Comparison of ENCODE assay signal across 8 cellular contexts in genomic region chr20:31723282-31724078, GRCh38. TPM values are rescaled to one million over a fixed set of nuclear protein-coding genes. Genes with fewer than 3 reads are reported as not detected.
DNase-seq lines count a peak whose midpoint lies in the region; ATAC-seq and TF ChIP-seq lines count a peak whose summit lies in the region.

No MANE protein-coding gene starts in this region.

- H3K36me3 ChIP-seq in SU-DHL-6 (ENCODE audit: low read length) (no peaks in the 10 kb centered on the region), adipocyte (ENCODE audit: control insufficient read depth, insufficient read depth, low read length, severe bottlenecking) (peaks cover 15% of the 10 kb centered on the region), heart left ventricle (peaks cover 0 to 26% (median 6%) of the 10 kb centered on the region in 9 donors), upper lobe of right lung (peaks cover 13% of the 10 kb centered on the region)

- DNase-seq in NCI-H128 (lab: John Stamatoyannopoulos, UW; ENCODE audit: unreplicated experiment) (peak; percentile 96), adipocyte (ENCODE audit: low read depth) (peak; percentile 98), heart left ventricle (peak; percentile 98 to 100 (median 99)), posterior vena cava (ENCODE audit: low spot score) (peak; percentile 99), upper lobe of right lung (peak; percentile 99)

- H3K4me1 ChIP-seq in adipocyte (ENCODE audit: control insufficient read depth, insufficient read depth, low read length) (peaks cover 32% of the 10 kb centered on the region), heart left ventricle (peaks cover 4 to 44% (median 20%) of the 10 kb centered on the region in 12 donors), upper lobe of right lung (peaks cover 19% of the 10 kb centered on the region)

- H3K9me3 ChIP-seq in SU-DHL-6 (ENCODE audit: insufficient read depth, low read length) (no peaks in the 10 kb centered on the region), adipocyte (ENCODE audit: control insufficient read depth, low read length) (no peaks in the 10 kb centered on the region), heart left ventricle (no peaks in the 10 kb centered on the region), upper lobe of right lung (no peaks in the 10 kb centered on the region)

- H3K27me3 ChIP-seq in SU-DHL-6 (ENCODE audit: low read length) (no peaks in the 10 kb centered on the region), adipocyte (replicated peaks; ENCODE audit: control insufficient read depth, insufficient read depth, low read length) (no peaks in the 10 kb centered on the region), heart left ventricle (no peaks in the 10 kb centered on the region), upper lobe of right lung (no peaks in the 10 kb centered on the region)

- peak overlapping the region; percentile 81 for H3K9ac ChIP-seq in SU-DHL-6 (ENCODE audit: low read length)
- H3K9ac ChIP-seq in adipocyte (ENCODE audit: low read length) = peak overlapping the region; percentile 98

- H2AFZ ChIP-seq in SU-DHL-6 (ENCODE audit: low read depth, low read length, severe bottlenecking) = peak overlapping the region; percentile 18

- H3K4me3 ChIP-seq in GM12875 (ENCODE audit: low read depth, low read length) (peak overlapping the region; percentile 64), SU-DHL-6 (ENCODE audit: insufficient read depth, low read length, poor library complexity, severe bottlenecking) (peak overlapping the region; percentile 70), adipocyte (ENCODE audit: low read length) (peak overlapping the region; percentile 83), heart left ventricle (peak overlapping the region; percentile 52 to 93 (median 82)), upper lobe of right lung (peak overlapping the region; percentile 84)

- 0 to 1% (median 0%) methylated on average over 44 to 81 of the region's 81 CpGs for WGBS in heart left ventricle, 4 donors

- H3K27ac ChIP-seq in SU-DHL-6 (ENCODE audit: low read depth, low read length) (peak overlapping the region; percentile 89), heart left ventricle (peak overlapping the region; percentile 93 to 100 (median 99)), upper lobe of right lung (peak overlapping the region; percentile 99)

- TF ChIP-seq POLR2A in heart left ventricle (IDR thresholded peaks at IDR 0.05) = peak; percentile 86 to 87

- H3F3A ChIP-seq in SU-DHL-6 (ENCODE audit: insufficient read depth) = peaks cover 16% of the 10 kb centered on the region

- intact Hi-C loops in heart left ventricle (cut with DNase I) (loop anchor here (1.0 to 10.0 kb wide), 7 partner anchors 53 to 161 kb away; no protein-coding TSS in a partner anchor), posterior vena cava (cut with DNase I) (loop anchor here (2.0 to 10.0 kb wide), 3 partner anchors 63 to 1679 kb away; partner anchors contain the start of gene CDK5RAP1 (in 1 of the 2)), upper lobe of right lung (cut with DNase I) (loop anchor here (2.0 kb wide), 1 partner anchor 63 kb away; no protein-coding TSS in a partner anchor)

- TF ChIP-seq CTCF in GM12875 (IDR thresholded peaks at IDR 0.05; ENCODE audit: borderline replicate concordance, insufficient read depth, low read depth, low read length) = peak; percentile 85
- TF ChIP-seq CTCF in SU-DHL-6 (IDR thresholded peaks at IDR 0.05; ENCODE audit: insufficient read depth, low read length, poor library complexity, severe bottlenecking) = peak; percentile 71
- peak; percentile 91 to 97 (median 93) for TF ChIP-seq CTCF in heart left ventricle (IDR thresholded peaks at IDR 0.05)
- TF ChIP-seq CTCF in upper lobe of right lung (IDR thresholded peaks at IDR 0.05) = peak; percentile 92

- peak; percentile 84 for ATAC-seq in HG02763 (IDR thresholded peaks at IDR 0.05; ENCODE audit: unreplicated experiment)
- peak; percentile 91 to 97 (median 96) for ATAC-seq in heart left ventricle
- ATAC-seq in upper lobe of right lung = peak; percentile 93

- no peaks in the 10 kb centered on the region for H4K20me1 ChIP-seq in SU-DHL-6 (ENCODE audit: low read depth, low read length)

- peaks cover 44% of the 10 kb centered on the region for H3K79me2 ChIP-seq in SU-DHL-6 (ENCODE audit: insufficient read depth, low read length)

- H3K4me2 ChIP-seq in SU-DHL-6 (ENCODE audit: low read depth, low read length, poor library complexity, severe bottlenecking) = peak overlapping the region; percentile 91

- no peaks in the 10 kb centered on the region for H3K9me2 ChIP-seq in SU-DHL-6 (replicated peaks; ENCODE audit: insufficient read depth, low read length)

RNA-seq across cellular contexts. Expression of gene BCL2L1, which starts 0.8 kb away (rescaled TPM):
- 100 to 1,000 TPM in 1 of 9 donors, 10 to 100 TPM in 8; 32.2 to 176 (median 62.6) TPM for total RNA-seq in heart left ventricle
- polyA plus RNA-seq in heart left ventricle = 100 to 1,000 TPM in 1 of 2 donors, 10 to 100 TPM in 1; 43.1 to 217 TPM
- total RNA-seq in posterior vena cava = 10 to 100 TPM; 65.4 to 76.0 TPM
- total RNA-seq in upper lobe of right lung = 174 TPM

RNA-seq across cellular contexts. Expression of gene TPX2, which starts 15.6 kb away (rescaled TPM):
- total RNA-seq in heart left ventricle (10 to 100 TPM in 1 of 9 donors, 1 to 10 TPM in 3, under 1 TPM in 5; 0.38 to 15.2 (median 0.77) TPM), posterior vena cava (under 1 TPM; 0.76 to 0.88 TPM), upper lobe of right lung (1.6 TPM)
- polyA plus RNA-seq in heart left ventricle = under 1 TPM; 0.04 to 0.97 TPM

Comparison
In these comparisons a context has a peak if more than half of its experiments do, and no peak if none do; other contexts are left out.
1. Peak in every context shown above with its lines: DNase-seq, ATAC-seq, H3K4me3 ChIP-seq and H3K27ac ChIP-seq.